8 cellular contexts compared by ENCODE assay signal in genomic region chr14:95156765-95157194, GRCh38. TPM values are rescaled to one million over a fixed set of nuclear protein-coding genes. Genes with fewer than 3 reads are reported as not detected.
A peak's percentile ranks its signal among the peaks of the same experiment; 100 is the strongest.
DNase-seq lines count a peak whose midpoint lies in the region; ATAC-seq, FAIRE-seq and TF ChIP-seq lines count a peak whose summit lies in the region.

No MANE protein-coding gene starts in this region.

- TF ChIP-seq CTCF in C4-2B (conservative IDR thresholded peaks at IDR 0.05) (no peak), dorsolateral prefrontal cortex (IDR thresholded peaks at IDR 0.05 in 54 of 56, conservative IDR thresholded peaks at IDR 0.05 in 2 of 56; ENCODE audit: low read depth in 1 of 56, partially characterized antibody in 56 of 56) (no peak), D721Med (IDR thresholded peaks at IDR 0.05; ENCODE audit: insufficient read depth, missing control alignments) (no peak)

- peak overlapping the region; percentile 98 for H3K27ac ChIP-seq in C4-2B
- peak overlapping the region; percentile 81 to 99 (median 94) for H3K27ac ChIP-seq in dorsolateral prefrontal cortex

- peak; percentile 12 to 38 (median 16) for DNase-seq in activated CD4-positive, CD25-positive, alpha-beta regulatory T cell (lab: John Stamatoyannopoulos, UW)
- DNase-seq in dorsolateral prefrontal cortex: peak in 5 of 10 donors; percentile 26 to 63 (median 34)
- peak; percentile 28 to 60 for DNase-seq in memory B cell (ENCODE audit: low spot score in 2 of 2)
- DNase-seq in stimulated activated CD8-positive, alpha-beta memory T cell treated with anti-CD3 and anti-CD28 coated beads, Interleukin-4, amount 100 ng/mL, for 48 hours: peak; percentile 54
- no peak for DNase-seq in D721Med (ENCODE audit: insufficient read length, low spot score)

- H3K27ac Mint-ChIP-seq in memory B cell: peak overlapping the region; percentile 76

- no peaks in the 10 kb centered on the region for H3K9me3 Mint-ChIP-seq in memory B cell

- ATAC-seq in GM19467 (IDR thresholded peaks at IDR 0.05; ENCODE audit: unreplicated experiment) (peak; percentile 34), HG03558 (IDR thresholded peaks at IDR 0.05; ENCODE audit: extremely low read depth, unreplicated experiment) (peak; percentile 19), memory B cell (ENCODE audit: low read depth) (peak; percentile 16)

- peaks cover 3% of the 10 kb centered on the region for H3K36me3 Mint-ChIP-seq in memory B cell

- no peaks in the 10 kb centered on the region for H3K27me3 Mint-ChIP-seq in memory B cell

- H3K4me3 Mint-ChIP-seq in memory B cell: peak overlapping the region; percentile 99

- peaks cover 34% of the 10 kb centered on the region for H3K4me1 Mint-ChIP-seq in memory B cell

- H3K27me3 ChIP-seq in dorsolateral prefrontal cortex: no peaks in the 10 kb centered on the region

- no peak for FAIRE-seq in D721Med (lab: Jason Lieb, UNC)

- intact Hi-C loops in dorsolateral prefrontal cortex (cut with DNase I): loop anchor here (2.0 to 5.0 kb wide), 3 partner anchors 34 to 58 kb away; no protein-coding TSS in a partner anchor

- H3K4me3 ChIP-seq in dorsolateral prefrontal cortex: peak overlapping the region; percentile 63 to 95 (median 88)

RNA-seq across cellular contexts. Expression of gene DICER1, which starts 0.5 kb away (rescaled TPM):
- 100 to 1,000 TPM in 25 of 120 experiments, 10 to 100 TPM in 95; 58.4 to 196 (median 82.9) TPM for total RNA-seq in dorsolateral prefrontal cortex
